In genomic region chr5:38455797-38456330, GRCh38 we compare ENCODE assay signal across 14 cellular contexts.
DNase-seq lines count a peak whose midpoint lies in the region; ATAC-seq and TF ChIP-seq lines count a peak whose summit lies in the region.
"Had no signal": no experiment of that assay in that cellular context is flagged by ENCODE, and none has a peak within 500 bp of the region (broad histone marks: within the 10 kb centered on the region; RNA-seq: fewer than 3 reads in every experiment).

No MANE protein-coding gene starts in this region.

- TF ChIP-seq CTCF in activated CD8-positive, alpha-beta T cell treated with anti-CD3 and anti-CD28 coated beads for 36 hours (IDR thresholded peaks at IDR 0.05) = no peak

- peaks cover 27% of the 10 kb centered on the region for H3K4me1 Mint-ChIP-seq in activated CD8-positive, alpha-beta T cell treated with anti-CD3 and anti-CD28 coated beads for 36 hours (ENCODE audit: low read depth)
- peaks cover 10% of the 10 kb centered on the region for H3K4me1 Mint-ChIP-seq in stimulated activated memory B cell treated with anti-CD40 and anti-IgM and Interleukin-4, amounts not matched to agents 10 μg/mL and 1 μg/mL and 100 μg/mL, for 72 hours
- H3K4me1 Mint-ChIP-seq: H9 had no signal

- intact Hi-C loops in activated CD8-positive, alpha-beta T cell treated with anti-CD3 and anti-CD28 coated beads for 36 hours (cut with micrococcal nuclease) = no loop called here

- H3K27ac Mint-ChIP-seq in activated CD8-positive, alpha-beta T cell treated with anti-CD3 and anti-CD28 coated beads for 36 hours = no peak overlapping the region
- no peak overlapping the region for H3K27ac Mint-ChIP-seq in stimulated activated memory B cell treated with anti-CD40 and anti-IgM and Interleukin-4, amounts not matched to agents 10 μg/mL and 1 μg/mL and 100 μg/mL, for 72 hours
- H3K27ac Mint-ChIP-seq: activated CD4-positive, alpha-beta memory T cell treated with anti-CD3 and anti-CD28 coated beads for 36 hours; CD4-positive, alpha-beta T cell; H9 had no signal

- peaks cover 66% of the 10 kb centered on the region for H3K27me3 Mint-ChIP-seq in activated CD8-positive, alpha-beta T cell treated with anti-CD3 and anti-CD28 coated beads for 36 hours
- peaks cover 51% of the 10 kb centered on the region for H3K27me3 Mint-ChIP-seq in stimulated activated memory B cell treated with anti-CD40 and anti-IgM and Interleukin-4, amounts not matched to agents 10 μg/mL and 1 μg/mL and 100 μg/mL, for 72 hours

- DNase-seq in left lobe of liver (ENCODE audit: low spot score) = no peak
- no peak for DNase-seq in activated CD8-positive, alpha-beta T cell treated with anti-CD3 and anti-CD28 coated beads for 36 hours
- DNase-seq: activated CD4-positive, alpha-beta memory T cell treated with anti-CD3 and anti-CD28 coated beads for 36 hours; CD4-positive, alpha-beta T cell; effector CD4-positive, alpha-beta T cell; H9; ovary; Right ventricle myocardium superior; small intestine had no signal

- peak; percentile 74 for ATAC-seq in GM18907 (IDR thresholded peaks at IDR 0.05; ENCODE audit: unreplicated experiment)
- peak; percentile 54 for ATAC-seq in GM21447 (IDR thresholded peaks at IDR 0.05; ENCODE audit: unreplicated experiment)
- peak; percentile 54 for ATAC-seq in HG03196 (IDR thresholded peaks at IDR 0.05; ENCODE audit: unreplicated experiment)
- peak; percentile 70 for ATAC-seq in left lobe of liver
- ATAC-seq in activated CD8-positive, alpha-beta T cell treated with anti-CD3 and anti-CD28 coated beads for 36 hours = no peak
- ATAC-seq in stimulated activated memory B cell treated with anti-CD40 and anti-IgM and Interleukin-4, amounts not matched to agents 10 μg/mL and 1 μg/mL and 100 μg/mL, for 72 hours = no peak
- ATAC-seq in GM19035 (IDR thresholded peaks at IDR 0.05; ENCODE audit: unreplicated experiment) = no peak

- POLR2A ChIA-PET in activated CD8-positive, alpha-beta T cell treated with anti-CD3 and anti-CD28 coated beads for 36 hours (lab: Charles Lee) = no interaction called here

- CTCF ChIA-PET in activated CD8-positive, alpha-beta T cell treated with anti-CD3 and anti-CD28 coated beads for 36 hours (lab: Charles Lee) = interaction anchor here (1.0 to 2.6 kb wide), 2 partner anchors 14 to 354 kb away, joined by 3 to 9 read pairs; no protein-coding TSS in a partner anchor

- no peaks in the 10 kb centered on the region for H3K9me3 Mint-ChIP-seq in activated CD8-positive, alpha-beta T cell treated with anti-CD3 and anti-CD28 coated beads for 36 hours
- peaks cover 8% of the 10 kb centered on the region for H3K9me3 Mint-ChIP-seq in stimulated activated memory B cell treated with anti-CD40 and anti-IgM and Interleukin-4, amounts not matched to agents 10 μg/mL and 1 μg/mL and 100 μg/mL, for 72 hours
- H3K9me3 Mint-ChIP-seq: activated CD4-positive, alpha-beta memory T cell treated with anti-CD3 and anti-CD28 coated beads for 36 hours; CD4-positive, alpha-beta T cell; H9 had no signal

- H3K4me3 Mint-ChIP-seq in activated CD8-positive, alpha-beta T cell treated with anti-CD3 and anti-CD28 coated beads for 36 hours = no peak overlapping the region
- H3K4me3 Mint-ChIP-seq in stimulated activated memory B cell treated with anti-CD40 and anti-IgM and Interleukin-4, amounts not matched to agents 10 μg/mL and 1 μg/mL and 100 μg/mL, for 72 hours = no peak overlapping the region
- H3K4me3 Mint-ChIP-seq: activated CD4-positive, alpha-beta memory T cell treated with anti-CD3 and anti-CD28 coated beads for 36 hours; CD4-positive, alpha-beta T cell; H9 had no signal

- no peaks in the 10 kb centered on the region for H3K36me3 Mint-ChIP-seq in activated CD8-positive, alpha-beta T cell treated with anti-CD3 and anti-CD28 coated beads for 36 hours (ENCODE audit: low read depth)
- H3K36me3 Mint-ChIP-seq in stimulated activated memory B cell treated with anti-CD40 and anti-IgM and Interleukin-4, amounts not matched to agents 10 μg/mL and 1 μg/mL and 100 μg/mL, for 72 hours = no peaks in the 10 kb centered on the region
- H3K36me3 Mint-ChIP-seq: activated CD4-positive, alpha-beta memory T cell treated with anti-CD3 and anti-CD28 coated beads for 36 hours had no signal

Comparison
In these comparisons a context has a peak if more than half of its experiments do, and no peak if none do; other contexts are left out.
1. ATAC-seq: peak in GM18907 (single experiment), GM21447 (single experiment), HG03196 (single experiment) and left lobe of liver (single experiment); none in activated CD8-positive, alpha-beta T cell treated with anti-CD3 and anti-CD28 coated beads for 36 hours (single experiment), stimulated activated memory B cell treated with anti-CD40 and anti-IgM and Interleukin-4, amounts not matched to agents 10 μg/mL and 1 μg/mL and 100 μg/mL, for 72 hours (single experiment) and GM19035 (single experiment).